Comparison of ENCODE assay signal across 12 cellular contexts in the genomic region with DNA sequence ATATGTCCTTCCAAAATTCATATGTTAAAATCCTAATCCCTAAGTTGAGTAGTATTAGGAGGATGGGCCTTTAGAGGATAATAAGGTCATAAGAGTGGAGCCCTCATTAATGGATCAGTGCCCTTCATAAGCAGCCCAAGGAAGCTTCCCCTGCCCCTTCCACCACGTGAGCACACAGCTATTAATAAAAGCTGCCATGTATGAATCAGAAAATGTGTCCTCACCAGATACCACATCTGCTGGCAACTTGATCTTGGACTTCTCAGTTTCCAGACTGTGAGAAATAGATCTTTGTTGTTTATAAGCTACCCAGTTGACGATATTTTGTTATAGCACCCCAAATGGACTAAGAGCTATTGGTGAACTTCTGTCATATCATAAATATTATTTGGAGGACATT.
A peak's percentile ranks its signal among the peaks of the same experiment; 100 is the strongest.
DNase-seq lines count a peak whose midpoint lies in the region; ATAC-seq and TF ChIP-seq lines count a peak whose summit lies in the region.
"Had no signal": no experiment of that assay in that cellular context is flagged by ENCODE, and none has a peak within 500 bp of the region (broad histone marks: within the 10 kb centered on the region; RNA-seq: fewer than 3 reads in every experiment).

No MANE protein-coding gene starts in this region.

- peaks cover 27% of the 10 kb centered on the region for H3K4me1 ChIP-seq in BLaER1
- peaks cover 71% of the 10 kb centered on the region for H3K4me1 ChIP-seq in OCI-LY1 (ENCODE audit: insufficient read depth, low read length, severe bottlenecking)
- H3K4me1 ChIP-seq in psoas muscle: peaks cover 8% of the 10 kb centered on the region
- H3K4me1 ChIP-seq: HAP-1 had no signal

- H3K36me3 ChIP-seq in BLaER1 (no peaks in the 10 kb centered on the region), OCI-LY1 (ENCODE audit: insufficient read depth, low read length) (no peaks in the 10 kb centered on the region), psoas muscle (ENCODE audit: insufficient read depth in 1 of 2, low read depth in 1 of 2) (no peaks in the 10 kb centered on the region)
- H3K36me3 ChIP-seq: HAP-1 had no signal

- peak overlapping the region; percentile 17 for H3K4me2 ChIP-seq in BLaER1
- no peak overlapping the region for H3K4me2 ChIP-seq in OCI-LY1 (ENCODE audit: low read length)

- TF ChIP-seq CTCF in OCI-LY1 (IDR thresholded peaks at IDR 0.05; ENCODE audit: low read length): no peak
- no peak for TF ChIP-seq CTCF in psoas muscle (IDR thresholded peaks at IDR 0.05)

- ATAC-seq in psoas muscle: peak; percentile 63 to 79 (median 74)
- no peak for ATAC-seq in GM18858 (IDR thresholded peaks at IDR 0.05; ENCODE audit: unreplicated experiment)
- ATAC-seq in GM19324 (IDR thresholded peaks at IDR 0.05; ENCODE audit: low FRiP score, unreplicated experiment): no peak
- ATAC-seq: CD8-positive, alpha-beta T cell; GM12878 had no signal

- H4K20me1 ChIP-seq in BLaER1 (no peaks in the 10 kb centered on the region), OCI-LY1 (ENCODE audit: insufficient read depth, low read length) (no peaks in the 10 kb centered on the region)

- H3F3A ChIP-seq in OCI-LY1 (ENCODE audit: insufficient read depth, low read length): no peaks in the 10 kb centered on the region

- WGBS in psoas muscle, 3 donors: 29 to 42% (median 33%) methylated on average over 2 of the region's 2 CpGs

- H3K27me3 ChIP-seq in BLaER1: no peaks in the 10 kb centered on the region
- H3K27me3 ChIP-seq in OCI-LY1 (ENCODE audit: insufficient read depth, low read length): no peaks in the 10 kb centered on the region
- H3K27me3 ChIP-seq in psoas muscle (ENCODE audit: insufficient read depth in 3 of 3, low read length in 2 of 3): no peaks in the 10 kb centered on the region

- intact Hi-C loops in psoas muscle (cut with DNase I): no loop called here

- H3K4me3 ChIP-seq in BLaER1: no peak overlapping the region
- H3K4me3 ChIP-seq in OCI-LY1 (ENCODE audit: low read depth, low read length, poor library complexity, severe bottlenecking): no peak overlapping the region
- no peak overlapping the region for H3K4me3 ChIP-seq in psoas muscle
- H3K4me3 ChIP-seq: GM12878, HAP-1 had no signal

- DNase-seq in LHCN-M2 (ENCODE audit: low read depth) (peak; percentile 1), psoas muscle (no peak), iPS-NIHi7 (ENCODE audit: extremely low spot score) (no peak)
- DNase-seq: CD8-positive, alpha-beta T cell; COR-L47; DMS79 had no signal

- peaks cover 12% of the 10 kb centered on the region for H3K9me3 ChIP-seq in BLaER1
- no peaks in the 10 kb centered on the region for H3K9me3 ChIP-seq in OCI-LY1 (ENCODE audit: low read length)
- no peaks in the 10 kb centered on the region for H3K9me3 ChIP-seq in psoas muscle
- H3K9me3 ChIP-seq: HAP-1 had no signal

- no peak overlapping the region for H3K9ac ChIP-seq in BLaER1
- H3K9ac ChIP-seq in OCI-LY1 (ENCODE audit: low read length): no peak overlapping the region

- H3K9me2 ChIP-seq in OCI-LY1 (ENCODE audit: low read depth, low read length): no peaks in the 10 kb centered on the region

- no peak overlapping the region for H3K27ac ChIP-seq in BLaER1
- H3K27ac ChIP-seq in OCI-LY1 (ENCODE audit: low read depth, low read length, poor library complexity, severe bottlenecking): peak overlapping the region; percentile 89
- no peak overlapping the region for H3K27ac ChIP-seq in psoas muscle

- H2AFZ ChIP-seq in OCI-LY1 (ENCODE audit: low read length): no peak overlapping the region

- no peaks in the 10 kb centered on the region for H3K79me2 ChIP-seq in OCI-LY1 (ENCODE audit: insufficient read depth, low read length)

Comparison
In these comparisons a context has a peak if more than half of its experiments do, and no peak if none do; other contexts are left out.
1. ATAC-seq: peak in psoas muscle (4 of 4); none in GM18858 (single experiment) and GM19324 (single experiment).